Comparison of ENCODE assay signal across 8 cellular contexts in the genomic region with DNA sequence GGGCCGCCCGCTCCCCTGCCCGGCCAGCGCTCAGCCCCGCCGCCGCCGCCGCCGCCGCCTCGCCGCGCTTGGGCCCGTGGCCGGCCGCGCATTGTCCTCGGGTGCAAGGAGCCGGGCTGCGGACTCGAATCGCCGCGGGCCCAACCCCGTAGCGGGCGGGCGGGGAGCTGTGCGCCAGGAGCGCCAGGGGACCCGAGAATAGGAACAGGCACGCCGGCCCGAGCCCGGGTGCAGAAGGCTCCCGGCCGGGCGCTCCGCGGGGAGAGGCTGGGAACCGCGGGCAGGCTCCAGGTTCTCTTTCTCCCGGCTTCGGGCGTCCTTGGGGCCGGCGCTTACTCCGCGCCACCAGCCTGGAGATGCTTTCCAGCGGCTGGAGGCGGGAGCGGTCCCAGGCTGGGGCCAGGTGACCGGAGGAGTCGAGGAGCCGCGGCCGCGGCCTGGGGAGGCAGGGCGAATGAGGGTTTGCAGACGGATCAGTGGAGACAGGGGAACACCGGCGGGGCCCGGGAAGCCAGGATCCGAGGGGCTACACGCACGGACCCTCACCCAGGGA. TPM values are rescaled to one million over a fixed set of nuclear protein-coding genes. Genes with fewer than 3 reads are reported as not detected.
DNase-seq lines count a peak whose midpoint lies in the region; ATAC-seq and TF ChIP-seq lines count a peak whose summit lies in the region.

No MANE protein-coding gene starts in this region.

- H3K27ac ChIP-seq in left ventricle myocardium inferior (replicated peaks) (peak overlapping the region; percentile 87), psoas muscle (peak overlapping the region; percentile 89)

- no peak for TF ChIP-seq CTCF in left ventricle myocardium inferior (IDR thresholded peaks at IDR 0.05; ENCODE audit: borderline replicate concordance)
- TF ChIP-seq CTCF in psoas muscle (IDR thresholded peaks at IDR 0.05) = no peak

- ATAC-seq in HG03521 (IDR thresholded peaks at IDR 0.05; ENCODE audit: unreplicated experiment) (peak; percentile 23), psoas muscle (peak; percentile 16 to 42 (median 27)), HG03039 (IDR thresholded peaks at IDR 0.05; ENCODE audit: unreplicated experiment) (no peak), HG02571 (IDR thresholded peaks at IDR 0.05; ENCODE audit: unreplicated experiment) (no peak)

- peaks cover 65% of the 10 kb centered on the region for H3K4me1 ChIP-seq in left ventricle myocardium inferior
- peaks cover 39% of the 10 kb centered on the region for H3K4me1 ChIP-seq in psoas muscle

- WGBS in psoas muscle, 3 donors = 0 to 1% (median 0%) methylated on average over 47 to 67 of the region's 67 CpGs

- H3K9me3 ChIP-seq in left ventricle myocardium inferior (replicated peaks) (no peaks in the 10 kb centered on the region), psoas muscle (no peaks in the 10 kb centered on the region)

- DNase-seq in activated naive CD4-positive, alpha-beta T cell treated with anti-CD3 and anti-CD28 coated beads, Interleukin-2, amount 50 U/mL, for 16 hours = peak; percentile 18
- peak; percentile 36 for DNase-seq in left ventricle myocardium inferior
- DNase-seq in psoas muscle = peak; percentile 49 to 72
- no peak for DNase-seq in NCI-H345 treated with DMSO at 0.1 percent for 48 hours (lab: John Stamatoyannopoulos, UW; ENCODE audit: unreplicated experiment)

- intact Hi-C loops in left ventricle myocardium inferior (cut with micrococcal nuclease) = no loop called here
- intact Hi-C loops in psoas muscle (cut with DNase I) = loop anchor here (2.0 to 5.0 kb wide), 8 partner anchors 52 to 262 kb away; no protein-coding TSS in a partner anchor

- H3K4me3 ChIP-seq in GM08714 (ENCODE audit: low read length) = peak overlapping the region; percentile 4; the same call in 1 of the 2 replicates
- peak overlapping the region; percentile 83 for H3K4me3 ChIP-seq in left ventricle myocardium inferior
- H3K4me3 ChIP-seq in psoas muscle = peak overlapping the region; percentile 84

- H3K36me3 ChIP-seq in left ventricle myocardium inferior (no peaks in the 10 kb centered on the region), psoas muscle (ENCODE audit: insufficient read depth in 1 of 2, low read depth in 1 of 2) (no peaks in the 10 kb centered on the region)

- H3K27me3 ChIP-seq in left ventricle myocardium inferior (ENCODE audit: low read depth) (peaks cover 36% of the 10 kb centered on the region), psoas muscle (ENCODE audit: insufficient read depth in 3 of 3, low read length in 2 of 3) (no peaks in the 10 kb centered on the region)

RNA-seq across cellular contexts. Expression of a gene that starts 0.6 kb away (rescaled TPM):
- 6.2 TPM for total RNA-seq in left ventricle myocardium inferior
- 10 to 100 TPM; 14.5 to 30.5 (median 26.4) TPM for total RNA-seq in psoas muscle
- polyA plus RNA-seq in psoas muscle = 1 to 10 TPM; 1.8 to 8.8 (median 4.1) TPM

RNA-seq across cellular contexts. Expression of a gene that starts 53.8 kb away (rescaled TPM):
- total RNA-seq in left ventricle myocardium inferior (6.2 TPM), psoas muscle (10 to 100 TPM in 1 of 4 donors, 1 to 10 TPM in 3; 4.9 to 12.1 (median 5.9) TPM)
- 10 to 100 TPM; 13.6 to 30.3 (median 18.4) TPM for polyA plus RNA-seq in psoas muscle

Comparison
In these comparisons a context has a peak if more than half of its experiments do, and no peak if none do; other contexts are left out.
1. H3K4me3 ChIP-seq: peak in every context shown above with its lines; median percentile 84 in psoas muscle; 83 in left ventricle myocardium inferior; 4 in GM08714.
2. ATAC-seq: peak in HG03521 (single experiment) and psoas muscle (4 of 4); none in HG03039 (single experiment) and HG02571 (single experiment).